ENCODE assay signal across 9 cellular contexts in genomic region chr5:93359296-93359957, GRCh38.
DNase-seq lines count a peak whose midpoint lies in the region; ATAC-seq, FAIRE-seq and TF ChIP-seq lines count a peak whose summit lies in the region.
"Had no signal": no experiment of that assay in that cellular context is flagged by ENCODE, and none has a peak within 500 bp of the region (broad histone marks: within the 10 kb centered on the region; RNA-seq: fewer than 3 reads in every experiment).

No MANE protein-coding gene starts in this region.

- H3K27ac Mint-ChIP-seq in stimulated activated naive CD8-positive, alpha-beta T cell treated with anti-CD3 and anti-CD28 coated beads, Interleukin-15, amount 100 ng/mL, for 72 hours: no peak overlapping the region
- H3K27ac Mint-ChIP-seq: CD8-positive, alpha-beta T cell had no signal

- intact Hi-C loops in A673 (cut with micrococcal nuclease; ENCODE audit: unreplicated experiment): no loop called here
- intact Hi-C loops in IMR-90 (cut with micrococcal nuclease): loop anchor here (2.0 to 10.0 kb wide), 2 partner anchors 219 to 285 kb away; no protein-coding TSS in a partner anchor
- intact Hi-C loops in HepG2 (cut with micrococcal nuclease; ENCODE audit: unreplicated experiment): no loop called here
- intact Hi-C loops in testis (cut with DNase I; ENCODE audit: low total_unique reads): no loop called here

- peaks cover 7% of the 10 kb centered on the region for H3K27me3 Mint-ChIP-seq in stimulated activated naive CD8-positive, alpha-beta T cell treated with anti-CD3 and anti-CD28 coated beads, Interleukin-15, amount 100 ng/mL, for 72 hours

- peak overlapping the region; percentile 73 for H3K4ac ChIP-seq in IMR-90 (ENCODE audit: low read depth, low read length)

- H3K9me3 ChIP-seq in A673 (ENCODE audit: low read depth, low read length, poor library complexity, severe bottlenecking): no peaks in the 10 kb centered on the region
- H3K9me3 ChIP-seq in IMR-90 (ENCODE audit: control insufficient read depth, insufficient read depth, low read length): no peaks in the 10 kb centered on the region
- H3K9me3 ChIP-seq in HepG2 (ENCODE audit: low read length): no peaks in the 10 kb centered on the region
- H3K9me3 ChIP-seq in testis: no peaks in the 10 kb centered on the region

- ATAC-seq in IMR-90 (ENCODE audit: low read depth) (peak; percentile 93), HepG2 (no peak)
- ATAC-seq in stimulated activated naive CD8-positive, alpha-beta T cell treated with anti-CD3 and anti-CD28 coated beads, Interleukin-15, amount 100 ng/mL, for 72 hours: no peak
- ATAC-seq: CD8-positive, alpha-beta T cell had no signal

- H3K79me1 ChIP-seq in IMR-90 (ENCODE audit: low read depth in 1 of 2, low read length in 2 of 2): no peaks in the 10 kb centered on the region

- H3K14ac ChIP-seq in IMR-90 (replicated peaks; ENCODE audit: low read depth, low read length): peak overlapping the region; percentile 39

- H2AK5ac ChIP-seq in IMR-90 (ENCODE audit: low read depth, low read length): peak overlapping the region; percentile 97

- H4K20me1 ChIP-seq in IMR-90 (ENCODE audit: insufficient read depth, low read length) (no peaks in the 10 kb centered on the region), HepG2 (ENCODE audit: insufficient read depth, low read length) (no peaks in the 10 kb centered on the region)

- H2BK120ac ChIP-seq in IMR-90 (ENCODE audit: low read depth, low read length): peak overlapping the region; percentile 79

- dilution Hi-C loops in IMR-90 (cut with HindIII; ENCODE audit: low sequenced_read_pairs, unreplicated experiment): no loop called here

- 0% methylated on average over 1 of the region's 9 CpGs; no CpG with 5 or more reads in 1 of the 2 experiments for WGBS in IMR-90 (ENCODE audit: extremely low coverage in 2 of 2, insufficient read length in 1 of 2), 2 experiments
- 16% methylated on average over 9 of the region's 9 CpGs for WGBS in HepG2 (ENCODE audit: low lambda C conversion rate)
- WGBS in testis, 2 donors: 41% methylated on average over 9 of the region's 9 CpGs

- peaks cover 22% of the 10 kb centered on the region for H3K4me1 ChIP-seq in A673 (ENCODE audit: insufficient read depth, low read length, poor library complexity, severe bottlenecking)
- H3K4me1 ChIP-seq in IMR-90 (ENCODE audit: control insufficient read depth, insufficient read depth, low read length): peaks cover 3% of the 10 kb centered on the region
- H3K4me1 ChIP-seq in HepG2 (ENCODE audit: insufficient read depth, low read length): no peaks in the 10 kb centered on the region
- no peaks in the 10 kb centered on the region for H3K4me1 ChIP-seq in testis

- no TSS peak for BruUV-seq in A673 (replicated peaks; lab: Mats Ljungman, UMichigan)
- BruUV-seq in IMR-90 (replicated peaks; lab: Mats Ljungman, UMichigan): no TSS peak
- no TSS peak for BruUV-seq in HepG2 (replicated peaks; lab: Mats Ljungman, UMichigan)

- peak overlapping the region; percentile 73 for H2BK5ac ChIP-seq in IMR-90 (ENCODE audit: low read depth, low read length, poor library complexity, severe bottlenecking)

- H2AFZ ChIP-seq in IMR-90 (replicated peaks; ENCODE audit: low read length, poor library complexity): peak overlapping the region; percentile 84
- no peak overlapping the region for H2AFZ ChIP-seq in HepG2 (ENCODE audit: low read length)

- H3K36me3 ChIP-seq in A673 (ENCODE audit: insufficient read depth, low read length, poor library complexity, severe bottlenecking) (no peaks in the 10 kb centered on the region), IMR-90 (ENCODE audit: control insufficient read depth, insufficient read depth, low read length) (no peaks in the 10 kb centered on the region), HepG2 (replicated peaks in 1 of 2; ENCODE audit: control insufficient read depth in 1 of 2, insufficient read depth in 2 of 2, low read length in 2 of 2) (no peaks in the 10 kb centered on the region), testis (ENCODE audit: low read depth, missing control alignments) (no peaks in the 10 kb centered on the region)

- peak overlapping the region; percentile 15 for H2AK9ac ChIP-seq in IMR-90 (replicated peaks; ENCODE audit: low read depth, low read length, poor library complexity)

- H3K27me3 ChIP-seq in A673 (replicated peaks; ENCODE audit: insufficient read depth, low read depth, low read length, poor library complexity) (no peaks in the 10 kb centered on the region), IMR-90 (ENCODE audit: control insufficient read depth, insufficient read depth, low read length) (no peaks in the 10 kb centered on the region), HepG2 (ENCODE audit: control insufficient read depth in 1 of 2, insufficient read depth in 2 of 2, low read length in 2 of 2) (peaks cover 0 to 1% of the 10 kb centered on the region in 2 experiments; a peak in 2 of 5 replicates), testis (no peaks in the 10 kb centered on the region)

- no peak for TF ChIP-seq CTCF in A673 (conservative IDR thresholded peaks at IDR 0.05; ENCODE audit: low read depth, low read length)
- TF ChIP-seq CTCF in IMR-90 (conservative IDR thresholded peaks at IDR 0.05; ENCODE audit: low read depth, low read length): no peak
- TF ChIP-seq CTCF in astrocyte of the spinal cord (IDR thresholded peaks at IDR 0.05; ENCODE audit: low read depth, low read length): no peak
- no peak for TF ChIP-seq CTCF in HepG2 (CRISPR knock-in tag; IDR thresholded peaks at IDR 0.05)
- TF ChIP-seq CTCF in testis (IDR thresholded peaks at IDR 0.05): no peak

- CTCF ChIA-PET in A673 (lab: Charles Lee) (no interaction called here), IMR-90 (lab: Yijun Ruan, JAX) (interaction anchor here (0.6 to 1.0 kb wide), 2 partner anchors 219 to 681 kb away, joined by 3 read pairs; no protein-coding TSS in a partner anchor), HepG2 (lab: Yijun Ruan, JAX; ENCODE audit: low intra/inter-chr PET ratio, low total read pairs) (no interaction called here)

- H3K56ac ChIP-seq in IMR-90 (ENCODE audit: extremely low read depth, insufficient read depth, low read length): peak overlapping the region; percentile 67

- H3K9me3 Mint-ChIP-seq in stimulated activated naive CD8-positive, alpha-beta T cell treated with anti-CD3 and anti-CD28 coated beads, Interleukin-15, amount 100 ng/mL, for 72 hours: peaks cover 0 to 2% of the 10 kb centered on the region in 2 donors
- H3K9me3 Mint-ChIP-seq: CD8-positive, alpha-beta T cell had no signal

- peak overlapping the region; percentile 41 for H4K5ac ChIP-seq in IMR-90 (ENCODE audit: low read depth, low read length)

- H3K79me2 ChIP-seq in HepG2 (ENCODE audit: insufficient read depth, low read length): no peaks in the 10 kb centered on the region

- in situ Hi-C loops in IMR-90 (cut with MboI; ENCODE audit: low sequenced_read_pairs): no loop called here
- in situ Hi-C loops in astrocyte of the spinal cord (cut with HindIII; ENCODE audit: low sequenced_read_pairs): no loop called here
- in situ Hi-C loops in HepG2 (cut with HindIII; ENCODE audit: extremely low pct_ligation_motif_present, low pct_unique_long_range_greater_than_20kb): no loop called here

- H2BK15ac ChIP-seq in IMR-90 (ENCODE audit: low read depth, low read length): peak overlapping the region; percentile 98; the same call in 2 of the 3 replicates

- H3K4me3 ChIP-seq in A673 (ENCODE audit: low read depth, low read length, poor library complexity, severe bottlenecking): peak overlapping the region; percentile 11
- H3K4me3 ChIP-seq in IMR-90 (ENCODE audit: insufficient read depth, low read depth, low read length): no peak overlapping the region
- no peak overlapping the region for H3K4me3 ChIP-seq in astrocyte of the spinal cord (ENCODE audit: low read depth, low read length)
- no peak overlapping the region for H3K4me3 ChIP-seq in HepG2 (replicated peaks in 1 of 3; ENCODE audit: insufficient read depth in 1 of 3, low read depth in 2 of 3, low read length in 3 of 3)
- H3K4me3 ChIP-seq in testis: no peak overlapping the region

- peak overlapping the region; percentile 76 for H4K91ac ChIP-seq in IMR-90 (ENCODE audit: insufficient read depth, low read depth, low read length)

- FAIRE-seq in HepG2 (lab: Jason Lieb, UNC): no peak

- peak overlapping the region; percentile 97 for H3K23ac ChIP-seq in IMR-90 (ENCODE audit: low read depth, low read length)

- peak overlapping the region; percentile 62 to 95 for H4K8ac ChIP-seq in IMR-90 (ENCODE audit: low read depth in 2 of 2, low read length in 2 of 2)

- TF ChIP-seq RAD21 in IMR-90 (IDR thresholded peaks at IDR 0.05; ENCODE audit: low read length) (no peak), HepG2 (CRISPR knock-in tag; IDR thresholded peaks at IDR 0.05) (no peak)

- TF ChIP-seq POLR2A in IMR-90 (IDR thresholded peaks at IDR 0.05; ENCODE audit: low read depth, low read length): no peak
- no peak for TF ChIP-seq POLR2A in HepG2 (IDR thresholded peaks at IDR 0.05; ENCODE audit: insufficient read depth in 1 of 2, low read depth in 2 of 2, low read length in 2 of 2)
- TF ChIP-seq POLR2A in testis (IDR thresholded peaks at IDR 0.05): no peak

- TF ChIP-seq EP300 in HepG2 (IDR thresholded peaks at IDR 0.05; ENCODE audit: low read depth in 2 of 2, low read length in 2 of 2): no peak
- TF ChIP-seq EP300 in HepG2 (CRISPR knock-in tag; IDR thresholded peaks at IDR 0.05; ENCODE audit: borderline replicate concordance): no peak

- no peak overlapping the region for H3K9ac ChIP-seq in IMR-90 (ENCODE audit: low read depth, low read length)
- no peak overlapping the region for H3K9ac ChIP-seq in HepG2 (ENCODE audit: insufficient read depth, low read depth, low read length)

- no peaks in the 10 kb centered on the region for H3K4me1 Mint-ChIP-seq in stimulated activated naive CD8-positive, alpha-beta T cell treated with anti-CD3 and anti-CD28 coated beads, Interleukin-15, amount 100 ng/mL, for 72 hours

- no peak overlapping the region for H3K4me3 Mint-ChIP-seq in stimulated activated naive CD8-positive, alpha-beta T cell treated with anti-CD3 and anti-CD28 coated beads, Interleukin-15, amount 100 ng/mL, for 72 hours
- H3K4me3 Mint-ChIP-seq: CD8-positive, alpha-beta T cell had no signal

- peak overlapping the region; percentile 34 for H3K18ac ChIP-seq in IMR-90 (ENCODE audit: low read depth, low read length)

- DNase-seq in A673 (ENCODE audit: low spot score): peak; percentile 84
- peak; percentile 91 for DNase-seq in IMR-90
- DNase-seq in astrocyte of the spinal cord (ENCODE audit: low read depth, low spot score): peak; percentile 82
- DNase-seq in HepG2 (ENCODE audit: low spot score): no peak
- DNase-seq in testis: no peak
- DNase-seq in stimulated activated naive CD8-positive, alpha-beta T cell treated with anti-CD3 and anti-CD28 coated beads, Interleukin-15, amount 100 ng/mL, for 72 hours: no peak
- DNase-seq in stimulated activated naive CD4-positive, alpha-beta T cell (lab: John Stamatoyannopoulos, UW): no peak
- DNase-seq in OCI-M2 (lab: John Stamatoyannopoulos, UW; ENCODE audit: unreplicated experiment): no peak
- DNase-seq: CD8-positive, alpha-beta T cell had no signal

- 0 out of 2 replicates have a peak, but pooled peaks cover 6% of the 10 kb centered on the region for H3K9me1 ChIP-seq in IMR-90 (ENCODE audit: insufficient read depth, low read length)

- peak overlapping the region; percentile 97 for H2BK20ac ChIP-seq in IMR-90 (ENCODE audit: low read depth, low read length)

- H3K27ac ChIP-seq in A673 (ENCODE audit: low read depth, low read length, poor library complexity, severe bottlenecking) (peak overlapping the region; percentile 77), IMR-90 (ENCODE audit: insufficient read depth, low read length) (peak overlapping the region; percentile 74), HepG2 (ENCODE audit: extremely low read length, insufficient read depth, low read length) (no peak overlapping the region), testis (no peak overlapping the region)

- POLR2A ChIA-PET in A673 (lab: Charles Lee; ENCODE audit: low non-redundant PET) (no interaction called here), IMR-90 (lab: Charles Lee; ENCODE audit: unreplicated experiment) (interaction anchor here (0.6 kb wide), 1 partner anchor 13 kb away, joined by 3 read pairs; no protein-coding TSS in a partner anchor), HepG2 (lab: Yijun Ruan, JAX) (no interaction called here)

- peak overlapping the region; percentile 20; the same call in 1 of the 2 replicates for H3K4me2 ChIP-seq in IMR-90 (ENCODE audit: low read depth, low read length)
- no peak overlapping the region for H3K4me2 ChIP-seq in HepG2 (ENCODE audit: low read depth, low read length)

Comparison
In these comparisons a context has a peak if more than half of its experiments do, and no peak if none do; other contexts are left out.
1. DNase-seq: peak in A673 (single experiment), IMR-90 (single experiment) and astrocyte of the spinal cord (single experiment); none in HepG2 (single experiment), testis (single experiment), stimulated activated naive CD8-positive, alpha-beta T cell treated with anti-CD3 and anti-CD28 coated beads, Interleukin-15, amount 100 ng/mL, for 72 hours (0 of 2), stimulated activated naive CD4-positive, alpha-beta T cell (0 of 6) and OCI-M2 (single experiment).
2. H3K27ac ChIP-seq: peak in A673 (single experiment) and IMR-90 (single experiment); none in HepG2 (single experiment) and testis (0 of 2).